In genomic region chr10:71483871-71484270, GRCh38 we compare ENCODE assay signal across 26 cellular contexts.
"Had no signal": no experiment of that assay in that cellular context is flagged by ENCODE, and none has a peak within 500 bp of the region (broad histone marks: within the 10 kb centered on the region; RNA-seq: fewer than 3 reads in every experiment).

No MANE protein-coding gene starts in this region.

- H3K27ac ChIP-seq: ascending aorta, cardiac muscle cell, VCaP had no signal

- DNase-seq: activated B cell treated with CpG ODN at 0.5 μM for 24 hours; activated CD4-positive, alpha-beta memory T cell treated with anti-CD3 and anti-CD28 coated beads, Interleukin-2, amount 10 ng/mL, durations not matched to agents 7 days and 5 days; activated CD4-positive, alpha-beta T cell treated with anti-CD3 and anti-CD28 coated beads for 4 hours; activated CD4-positive, alpha-beta T cell treated with anti-CD3 and anti-CD28 coated beads, Interleukin-2, amount 10 ng/mL, durations not matched to agents 24 days and 14 days; activated CD4-positive, alpha-beta T cell treated with anti-CD3 and anti-CD28 coated beads, Interleukin-2, amount 50 U/mL, for 48 hours; activated CD4-positive, CD25-positive, alpha-beta regulatory T cell treated with anti-CD3 and anti-CD28 coated beads, Interleukin-2, amount 50 U/mL, for 72 hours; activated CD8-positive, alpha-beta memory T cell treated with anti-CD3 and anti-CD28 coated beads for 24 hours; activated CD8-positive, alpha-beta memory T cell treated with anti-CD3 and anti-CD28 coated beads, Interleukin-2, amount 10 ng/mL, durations not matched to agents 7 days and 5 days; activated CD8-positive, alpha-beta memory T cell treated with anti-CD3 and anti-CD28 coated beads, Interleukin-2, amount 50 U/mL, for 48 hours; activated CD8-positive, alpha-beta T cell treated with anti-CD3 and anti-CD28 coated beads, Interleukin-2, amount 10 ng/mL, durations not matched to agents 7 days and 5 days; activated effector memory CD4-positive, alpha-beta T cell treated with Interleukin-2 at 50 U/mL for 16 hours; activated gamma-delta T cell; activated naive CD4-positive, alpha-beta T cell treated with anti-CD3 and anti-CD28 coated beads, Interleukin-2, amount 10 ng/mL, durations not matched to agents 7 days and 5 days; activated naive CD4-positive, alpha-beta T cell treated with Interleukin-2 at 50 U/mL for 16 hours; activated naive CD8-positive, alpha-beta T cell treated with anti-CD3 and anti-CD28 coated beads, Interleukin-2, amount 10 ng/mL, durations not matched to agents 7 days and 5 days; activated naive CD8-positive, alpha-beta T cell treated with anti-CD3 and anti-CD28 coated beads, Interleukin-2, amount 50 U/mL, for 24 hours; activated T-cell treated with anti-CD3 and anti-CD28 coated beads, Interleukin-2, amount 50 U/mL, for 24 hours; activated T-cell treated with anti-CD3 and anti-CD28 coated beads, Interleukin-2, amount 50 U/mL, for 48 hours; caudate nucleus; cerebellar nuclear complex; T-helper 1 cell; T-helper 9 cell had no signal

- H3K4me1 ChIP-seq: ascending aorta had no signal

- H3K36me3 ChIP-seq: ascending aorta, cardiac muscle cell had no signal

- H3K9me3 ChIP-seq: ascending aorta had no signal

- H3K4me3 ChIP-seq: ascending aorta, cardiac muscle cell had no signal

- FAIRE-seq: TTC549 had no signal

- H3K27me3 ChIP-seq: ascending aorta, cardiac muscle cell had no signal

- ATAC-seq: activated CD8-positive, alpha-beta memory T cell treated with anti-CD3 and anti-CD28 coated beads, Interleukin-2, amount 10 ng/mL, durations not matched to agents 7 days and 5 days; activated CD8-positive, alpha-beta T cell treated with anti-CD3 and anti-CD28 coated beads, Interleukin-2, amount 10 ng/mL, durations not matched to agents 7 days and 5 days; activated naive CD8-positive, alpha-beta T cell treated with anti-CD3 and anti-CD28 coated beads, Interleukin-2, amount 50 U/mL, for 24 hours had no signal
